ENCODE assay signal across 17 cellular contexts in the genomic region with DNA sequence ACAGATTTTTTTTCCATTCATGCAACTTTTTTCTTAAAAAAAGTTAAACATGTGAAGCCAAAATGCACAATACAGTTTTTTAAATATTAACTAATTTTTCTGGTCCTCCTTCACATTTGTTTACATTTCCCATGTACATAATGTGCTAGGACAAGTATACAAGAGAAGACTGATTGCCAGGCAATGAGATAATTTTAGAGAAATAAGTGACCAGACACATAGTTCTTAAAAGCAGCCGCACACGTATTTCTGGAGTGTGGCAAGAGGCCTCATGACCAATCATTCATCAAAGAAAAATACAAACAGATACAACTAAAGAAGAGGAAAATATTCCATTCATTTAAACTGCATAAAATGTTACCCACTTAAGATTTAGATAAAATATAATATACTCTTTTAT. TPM values are rescaled to one million over a fixed set of nuclear protein-coding genes. Genes with fewer than 3 reads are reported as not detected.
"Had no signal": no experiment of that assay in that cellular context is flagged by ENCODE, and none has a peak within 500 bp of the region (broad histone marks: within the 10 kb centered on the region; RNA-seq: fewer than 3 reads in every experiment).

No MANE protein-coding gene starts in this region.

RNA-seq across cellular contexts. Expression of gene TBC1D28, which starts 22.1 kb away (rescaled TPM):
- total RNA-seq: activated naive CD4-positive, alpha-beta T cell treated with anti-CD3 and anti-CD28 coated beads for 36 hours; activated naive CD4-positive, alpha-beta T cell treated with anti-CD3 and anti-CD28 coated beads, Interleukin-2, amount 50 U/mL, for 72 hours; activated naive CD8-positive, alpha-beta T cell treated with anti-CD3 and anti-CD28 coated beads for 36 hours; activated naive CD8-positive, alpha-beta T cell treated with anti-CD3 and anti-CD28 coated beads, Interleukin-2, amount 10 ng/mL, durations not matched to agents 7 days and 5 days; activated T-cell treated with anti-CD3 and anti-CD28 coated beads, Interleukin-2, amount 50 U/mL, for 4 hours; activated T-cell treated with anti-CD3 and anti-CD28 coated beads, Interleukin-2, amount 50 U/mL, for 72 hours; activated T-helper 17 cell treated with anti-CD3 and anti-CD28 coated beads, Interleukin-2, amount 50 U/mL, for 72 hours; activated T-helper 2 cell treated with anti-CD3 and anti-CD28 coated beads, Interferon-gamma antibody, Interleukin-2, Interleukin-4, amounts not matched to agents 10 μg/mL and 5 μg/mL and 100 μg/mL, durations not matched to agents 14 hours and 24 hours and 36 hours; adrenal gland; aorta; ascending aorta; astrocyte; breast epithelium; cardiac muscle cell; cardiac septum; cerebellum; chondrocyte had no signal
